In the genomic region with DNA sequence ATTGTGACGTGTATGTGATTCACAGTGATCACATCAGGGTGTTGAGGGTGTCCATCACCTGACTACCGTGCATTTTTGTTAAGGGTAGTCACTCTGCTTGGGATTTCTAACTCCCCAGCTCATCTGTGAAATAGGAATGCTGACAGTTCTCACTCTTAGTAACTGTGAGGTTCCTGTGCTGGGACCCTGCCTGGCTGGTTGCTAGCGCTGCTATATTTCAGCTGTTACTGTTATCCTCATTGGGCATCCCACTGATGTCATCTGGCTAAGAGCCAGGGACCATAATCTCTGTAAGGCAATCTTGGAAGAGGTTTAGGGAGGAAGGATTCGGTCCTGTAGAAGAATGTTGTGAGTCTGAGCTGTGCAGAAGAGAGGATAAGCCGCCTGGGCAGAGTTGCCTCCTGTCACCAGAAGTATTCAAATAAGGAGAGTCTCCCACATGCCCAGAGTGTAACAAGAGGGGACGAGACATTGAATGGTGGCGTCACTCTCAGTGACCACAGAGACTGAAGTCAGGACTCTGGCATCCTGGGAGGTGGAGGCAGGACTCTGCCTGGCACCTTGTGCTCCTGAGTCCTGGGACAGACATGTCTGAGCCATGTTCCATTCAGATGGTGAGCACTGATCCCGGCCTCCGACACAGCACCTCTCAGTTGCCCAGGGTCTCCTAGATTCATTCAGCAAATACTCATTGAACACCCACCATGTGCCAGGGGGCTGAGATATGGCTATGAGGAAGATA, we compare ENCODE assay signal across 13 cellular contexts. TPM values are rescaled to one million over a fixed set of nuclear protein-coding genes. Genes with fewer than 3 reads are reported as not detected.
DNase-seq lines count a peak whose midpoint lies in the region; ATAC-seq and TF ChIP-seq lines count a peak whose summit lies in the region.
"Had no signal": no experiment of that assay in that cellular context is flagged by ENCODE, and none has a peak within 500 bp of the region (broad histone marks: within the 10 kb centered on the region; RNA-seq: fewer than 3 reads in every experiment).

No MANE protein-coding gene starts in this region.

- no peaks in the 10 kb centered on the region for H3K27me3 ChIP-seq in PC-3 (ENCODE audit: low read length)
- no peaks in the 10 kb centered on the region for H3K27me3 ChIP-seq in osteoblast (ENCODE audit: insufficient read depth, low read length)
- no peaks in the 10 kb centered on the region for H3K27me3 ChIP-seq in left lung

- H2AFZ ChIP-seq in PC-3 (ENCODE audit: low read length) (peak overlapping the region; percentile 45), osteoblast (ENCODE audit: low read length) (no peak overlapping the region)

- H3K27me3 Mint-ChIP-seq in CD14-positive monocyte (ENCODE audit: low read depth in 3 of 3) = peaks cover 0 to 7% (median 4%) of the 10 kb centered on the region in 3 donors
- H3K27me3 Mint-ChIP-seq in activated CD4-positive, alpha-beta T cell treated with anti-CD3 and anti-CD28 coated beads, Interleukin-2, amount 10 ng/mL, durations not matched to agents 7 days and 5 days = peaks cover 5% of the 10 kb centered on the region

- H3K4me3 ChIP-seq in PC-3 (ENCODE audit: low read length) (no peak overlapping the region), epithelial cell of proximal tubule (ENCODE audit: low read depth, low read length) (no peak overlapping the region), osteoblast (ENCODE audit: insufficient read depth, low read length) (no peak overlapping the region), left lung (no peak overlapping the region)
- H3K4me3 ChIP-seq: thoracic aorta had no signal

- H3K79me2 ChIP-seq in PC-3 (ENCODE audit: low read length) = no peaks in the 10 kb centered on the region
- H3K79me2 ChIP-seq in osteoblast (ENCODE audit: insufficient read depth, low read length) = no peaks in the 10 kb centered on the region

- peak overlapping the region; percentile 86 for H3K27ac ChIP-seq in PC-3 (ENCODE audit: low read length)
- no peak overlapping the region for H3K27ac ChIP-seq in osteoblast (ENCODE audit: low read depth, low read length)
- H3K27ac ChIP-seq in left lung = no peak overlapping the region
- H3K27ac ChIP-seq: thoracic aorta had no signal

- peaks cover 39% of the 10 kb centered on the region for H3K4me1 ChIP-seq in PC-3 (ENCODE audit: insufficient read depth, low read length)
- peaks cover 5% of the 10 kb centered on the region for H3K4me1 ChIP-seq in osteoblast (ENCODE audit: insufficient read depth, low read length)
- no peaks in the 10 kb centered on the region for H3K4me1 ChIP-seq in left lung

- POLR2A ChIA-PET in PC-3 (lab: Charles Lee; ENCODE audit: unreplicated experiment) = interaction anchor here (0.5 to 0.6 kb wide), 2 partner anchors 121 kb away, joined by 3 to 17 read pairs; a partner anchor contains a TSS
- POLR2A ChIA-PET in activated CD4-positive, alpha-beta T cell treated with anti-CD3 and anti-CD28 coated beads, Interleukin-2, amount 10 ng/mL, durations not matched to agents 7 days and 5 days (lab: Charles Lee) = interaction anchor here (0.6 kb wide), 1 partner anchor 111 kb away, joined by 4 read pairs; no protein-coding TSS in a partner anchor

- DNase-seq in Caki2 (ENCODE audit: low read depth) = peak; percentile 27
- DNase-seq in PC-3 = peak; percentile 98
- DNase-seq in epithelial cell of proximal tubule (ENCODE audit: low read depth) = peak; percentile 44
- DNase-seq in osteoblast (ENCODE audit: insufficient read length, low spot score, missing footprints) = peak; percentile 59
- no peak for DNase-seq in CD14-positive monocyte (ENCODE audit: low spot score)
- DNase-seq in activated CD4-positive, alpha-beta T cell treated with anti-CD3 and anti-CD28 coated beads, Interleukin-2, amount 10 ng/mL, durations not matched to agents 7 days and 5 days = no peak
- no peak for DNase-seq in left lung
- DNase-seq in activated naive CD4-positive, alpha-beta T cell treated with anti-CD3 and anti-CD28 coated beads, Interleukin-2, amount 50 U/mL, for 16 hours = no peak
- DNase-seq: activated CD4-positive, alpha-beta memory T cell treated with anti-CD3 and anti-CD28 coated beads, Interleukin-2, amount 10 ng/mL, durations not matched to agents 7 days and 5 days; amygdala; NCI-H187; stimulated activated CD4-positive, alpha-beta T cell treated with anti-CD3 and anti-CD28 coated beads, Interleukin-1b, Interleukin-23, amount 100 ng/mL, for 48 hours had no signal

- no peak overlapping the region for H3K4me3 Mint-ChIP-seq in CD14-positive monocyte
- H3K4me3 Mint-ChIP-seq in activated CD4-positive, alpha-beta T cell treated with anti-CD3 and anti-CD28 coated beads, Interleukin-2, amount 10 ng/mL, durations not matched to agents 7 days and 5 days = no peak overlapping the region
- H3K4me3 Mint-ChIP-seq: activated CD4-positive, alpha-beta memory T cell treated with anti-CD3 and anti-CD28 coated beads, Interleukin-2, amount 10 ng/mL, durations not matched to agents 7 days and 5 days had no signal

- no peaks in the 10 kb centered on the region for H3K36me3 Mint-ChIP-seq in CD14-positive monocyte
- H3K36me3 Mint-ChIP-seq in activated CD4-positive, alpha-beta T cell treated with anti-CD3 and anti-CD28 coated beads, Interleukin-2, amount 10 ng/mL, durations not matched to agents 7 days and 5 days (ENCODE audit: low read depth) = no peaks in the 10 kb centered on the region

- in situ Hi-C loops in Caki2 (cut with HindIII; ENCODE audit: low pct_unique_long_range_greater_than_20kb, low sequenced_read_pairs) = no loop called here

- CTCF ChIA-PET in PC-3 (lab: Charles Lee) = interaction anchor here (0.6 to 1.2 kb wide), 2 partner anchors 105 to 164 kb away, joined by 5 read pairs; no protein-coding TSS in a partner anchor
- CTCF ChIA-PET in activated CD4-positive, alpha-beta T cell treated with anti-CD3 and anti-CD28 coated beads, Interleukin-2, amount 10 ng/mL, durations not matched to agents 7 days and 5 days (lab: Charles Lee) = no interaction called here

- ATAC-seq in PC-3 (peak; percentile 80), left lung (no peak)

- TSS peak; percentile 90 for BruUV-seq in PC-3 (replicated peaks; lab: Mats Ljungman, UMichigan)

- TF ChIP-seq CTCF in PC-3 (conservative IDR thresholded peaks at IDR 0.05; ENCODE audit: low read depth, low read length) = no peak
- TF ChIP-seq CTCF in epithelial cell of proximal tubule (conservative IDR thresholded peaks at IDR 0.05; ENCODE audit: low read depth, low read length) = no peak
- TF ChIP-seq CTCF in osteoblast (IDR thresholded peaks at IDR 0.05; ENCODE audit: extremely low read depth, low read depth, low read length) = no peak
- TF ChIP-seq CTCF in CD14-positive monocyte (IDR thresholded peaks at IDR 0.05) = no peak
- no peak for TF ChIP-seq CTCF in left lung (IDR thresholded peaks at IDR 0.05)

- H3K9me3 Mint-ChIP-seq in CD14-positive monocyte = peaks cover 0 to 4% (median 0%) of the 10 kb centered on the region in 7 donors
- no peaks in the 10 kb centered on the region for H3K9me3 Mint-ChIP-seq in activated CD4-positive, alpha-beta T cell treated with anti-CD3 and anti-CD28 coated beads, Interleukin-2, amount 10 ng/mL, durations not matched to agents 7 days and 5 days
- H3K9me3 Mint-ChIP-seq: activated CD4-positive, alpha-beta memory T cell treated with anti-CD3 and anti-CD28 coated beads, Interleukin-2, amount 10 ng/mL, durations not matched to agents 7 days and 5 days had no signal

- intact Hi-C loops in PC-3 (cut with micrococcal nuclease) = loop anchor here (2.0 kb wide), 2 partner anchors 48 to 62 kb away; no protein-coding TSS in a partner anchor
- intact Hi-C loops in CD14-positive monocyte (cut with micrococcal nuclease) = no loop called here
- intact Hi-C loops in left lung (cut with DNase I) = no loop called here

- H3K9me2 ChIP-seq in PC-3 (replicated peaks; ENCODE audit: low read length) = no peaks in the 10 kb centered on the region

- H3F3A ChIP-seq in PC-3 (ENCODE audit: low read length, unreplicated experiment) = no peaks in the 10 kb centered on the region

- no peaks in the 10 kb centered on the region for H3K4me1 Mint-ChIP-seq in CD14-positive monocyte
- no peaks in the 10 kb centered on the region for H3K4me1 Mint-ChIP-seq in activated CD4-positive, alpha-beta T cell treated with anti-CD3 and anti-CD28 coated beads, Interleukin-2, amount 10 ng/mL, durations not matched to agents 7 days and 5 days
- H3K4me1 Mint-ChIP-seq: activated CD4-positive, alpha-beta memory T cell treated with anti-CD3 and anti-CD28 coated beads, Interleukin-2, amount 10 ng/mL, durations not matched to agents 7 days and 5 days had no signal

- H4K20me1 ChIP-seq in PC-3 (ENCODE audit: low read length) (no peaks in the 10 kb centered on the region), osteoblast (ENCODE audit: insufficient read depth, low read length) (no peaks in the 10 kb centered on the region)

- H3K36me3 ChIP-seq in PC-3 (ENCODE audit: low read depth, low read length) = no peaks in the 10 kb centered on the region
- no peaks in the 10 kb centered on the region for H3K36me3 ChIP-seq in osteoblast (ENCODE audit: insufficient read depth, low read length)
- H3K36me3 ChIP-seq in left lung = no peaks in the 10 kb centered on the region
- H3K36me3 ChIP-seq: thoracic aorta had no signal

- H3K4me2 ChIP-seq in PC-3 (ENCODE audit: low read length) (peak overlapping the region; percentile 52), osteoblast (ENCODE audit: insufficient read depth, low read length) (no peak overlapping the region)

- no peak overlapping the region for H3K27ac Mint-ChIP-seq in CD14-positive monocyte
- no peak overlapping the region for H3K27ac Mint-ChIP-seq in activated CD4-positive, alpha-beta T cell treated with anti-CD3 and anti-CD28 coated beads, Interleukin-2, amount 10 ng/mL, durations not matched to agents 7 days and 5 days
- H3K27ac Mint-ChIP-seq: activated CD4-positive, alpha-beta memory T cell treated with anti-CD3 and anti-CD28 coated beads, Interleukin-2, amount 10 ng/mL, durations not matched to agents 7 days and 5 days had no signal

- no peaks in the 10 kb centered on the region for H3K9me3 ChIP-seq in PC-3 (ENCODE audit: low read length)
- H3K9me3 ChIP-seq in osteoblast (ENCODE audit: low read depth, low read length) = no peaks in the 10 kb centered on the region
- H3K9me3 ChIP-seq in left lung = no peaks in the 10 kb centered on the region
- H3K9me3 ChIP-seq: thoracic aorta had no signal

- H3K9ac ChIP-seq in PC-3 (ENCODE audit: low read length) = peak overlapping the region; percentile 55

RNA-seq across cellular contexts. Expression of a gene that starts 52.2 kb away (rescaled TPM):
- 0.10 TPM in 1 of 2 replicates, not detected in the other for total RNA-seq in Caki2 (2014; rRNA removed; shearing (Covaris generic); ENCODE audit: low replicate concordance)
- total RNA-seq in PC-3 (2014; rRNA removed) (0.11 and 2.1 TPM in 2 replicates), epithelial cell of proximal tubule (0.94 and 1.1 TPM in 2 replicates), osteoblast (46.0 and 54.6 TPM in 2 replicates), left lung (10 to 100 TPM; 69.8 to 96.6 TPM)
- not detected for polyA plus RNA-seq in CD14-positive monocyte
- not detected for total RNA-seq in activated CD4-positive, alpha-beta T cell treated with anti-CD3 and anti-CD28 coated beads, Interleukin-2, amount 10 ng/mL, durations not matched to agents 7 days and 5 days
- total RNA-seq: activated CD4-positive, alpha-beta memory T cell treated with anti-CD3 and anti-CD28 coated beads, Interleukin-2, amount 10 ng/mL, durations not matched to agents 7 days and 5 days had no signal

Comparison
In these comparisons a context has a peak if more than half of its experiments do, and no peak if none do; other contexts are left out.
1. DNase-seq: peak in Caki2 (single experiment), PC-3 (single experiment), epithelial cell of proximal tubule (single experiment) and osteoblast (single experiment); none in CD14-positive monocyte (single experiment), activated CD4-positive, alpha-beta T cell treated with anti-CD3 and anti-CD28 coated beads, Interleukin-2, amount 10 ng/mL, durations not matched to agents 7 days and 5 days (single experiment), left lung (0 of 2) and activated naive CD4-positive, alpha-beta T cell treated with anti-CD3 and anti-CD28 coated beads, Interleukin-2, amount 50 U/mL, for 16 hours (single experiment).
2. RNA of a gene that starts 52.2 kb away (total RNA-seq): 69.8 to 96.6 TPM in left lung and 46.0 to 54.6 TPM in osteoblast; 0.94 to 1.1 TPM in epithelial cell of proximal tubule, 0.11 to 2.1 TPM in PC-3, 0.10 TPM in Caki2 and not detected in activated CD4-positive, alpha-beta T cell treated with anti-CD3 and anti-CD28 coated beads, Interleukin-2, amount 10 ng/mL, durations not matched to agents 7 days and 5 days; every median in the first group is over 10 times any median in the second.